In the genomic region with DNA sequence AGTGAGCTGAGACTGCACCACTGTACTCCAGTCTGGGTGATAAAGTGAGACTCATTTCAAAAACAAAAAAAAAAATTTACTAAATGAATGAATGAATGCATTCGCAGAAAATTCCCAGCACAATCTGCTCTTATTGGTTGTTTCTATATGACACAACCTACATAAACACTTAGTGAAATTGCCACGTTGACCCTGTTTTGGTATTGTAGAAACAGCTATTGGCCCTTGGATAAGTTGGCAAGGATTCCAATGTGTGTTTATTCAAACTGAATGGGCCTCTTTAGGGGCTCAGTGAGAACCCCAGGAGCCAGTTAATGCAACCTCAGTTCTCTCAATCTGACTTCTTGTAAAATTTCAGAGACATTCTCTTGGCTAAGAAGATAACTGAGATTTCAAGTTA, we compare ENCODE assay signal across 14 cellular contexts.
A peak's percentile ranks its signal among the peaks of the same experiment; 100 is the strongest.
DNase-seq lines count a peak whose midpoint lies in the region; ATAC-seq and TF ChIP-seq lines count a peak whose summit lies in the region.
"Had no signal": no experiment of that assay in that cellular context is flagged by ENCODE, and none has a peak within 500 bp of the region (broad histone marks: within the 10 kb centered on the region; RNA-seq: fewer than 3 reads in every experiment).

No MANE protein-coding gene starts in this region.

- intact Hi-C loops in esophagus muscularis mucosa (cut with DNase I), result loop anchor here (5.0 kb wide), 1 partner anchor 63 kb away; no protein-coding TSS in a partner anchor
- intact Hi-C loops in spleen (cut with DNase I; ENCODE audit: low total_unique reads), result no loop called here

- no peak for DNase-seq in esophagus muscularis mucosa (ENCODE audit: extremely low spot score)
- no peak for DNase-seq in spleen
- no peak for DNase-seq in kidney tubule cell (ENCODE audit: low spot score)
- DNase-seq in D341Med (ENCODE audit: low spot score), result no peak
- DNase-seq: activated CD4-positive, alpha-beta T cell treated with anti-CD3 and anti-CD28 coated beads for 4 hours; activated naive CD4-positive, alpha-beta T cell treated with Interleukin-2 at 50 U/mL for 16 hours; NCI-H1436; ovary; T-helper 9 cell had no signal

- TF ChIP-seq CTCF in OCI-LY3 (IDR thresholded peaks at IDR 0.05; ENCODE audit: low read depth, low read length), result no peak
- no peak for TF ChIP-seq CTCF in esophagus muscularis mucosa (IDR thresholded peaks at IDR 0.05)
- TF ChIP-seq CTCF in spleen (IDR thresholded peaks at IDR 0.05 in 8 of 11, conservative IDR thresholded peaks at IDR 0.05 in 3 of 11), result no peak

- H3K4me1 ChIP-seq in OCI-LY3 (ENCODE audit: low read length) (peaks cover 57% of the 10 kb centered on the region), esophagus muscularis mucosa (peaks cover 18 to 46% (median 38%) of the 10 kb centered on the region in 4 donors), spleen (peaks cover 23 to 75% (median 48%) of the 10 kb centered on the region in 6 donors)

- H3K4me3 ChIP-seq in OCI-LY3 (ENCODE audit: low read length) (peak overlapping the region; percentile 62), esophagus muscularis mucosa (no peak overlapping the region), spleen (peak overlapping the region in 1 of 8 donors; percentile 32)
- H3K4me3 ChIP-seq: hepatocyte, ovary had no signal

- H3K27me3 Mint-ChIP-seq in IgD-negative memory B cell, result no peaks in the 10 kb centered on the region

- H3K9me3 ChIP-seq in OCI-LY3 (ENCODE audit: insufficient read depth, low read length), result no peaks in the 10 kb centered on the region
- H3K9me3 ChIP-seq in esophagus muscularis mucosa, result no peaks in the 10 kb centered on the region
- H3K9me3 ChIP-seq in spleen, result no peaks in the 10 kb centered on the region
- H3K9me3 ChIP-seq: ovary had no signal

- peak overlapping the region in 3 of 4 donors; percentile 84 to 85 (median 84) for H3K4me3 Mint-ChIP-seq in IgD-negative memory B cell
- H3K4me3 Mint-ChIP-seq: type B pancreatic cell had no signal

- no peak overlapping the region for H2AFZ ChIP-seq in OCI-LY3 (ENCODE audit: low read depth, low read length)
- H2AFZ ChIP-seq: hepatocyte had no signal

- H3K79me2 ChIP-seq in OCI-LY3 (ENCODE audit: low read length), result no peaks in the 10 kb centered on the region
- H3K79me2 ChIP-seq: hepatocyte had no signal

- peak overlapping the region; percentile 88 for H3K4me2 ChIP-seq in OCI-LY3 (ENCODE audit: low read length)

- TF ChIP-seq POLR2A in esophagus muscularis mucosa (IDR thresholded peaks at IDR 0.05; ENCODE audit: low read depth) (no peak), spleen (IDR thresholded peaks at IDR 0.05) (no peak)

- H3K4me1 Mint-ChIP-seq in IgD-negative memory B cell, result peaks cover 29 to 58% (median 52%) of the 10 kb centered on the region in 3 donors

- no peaks in the 10 kb centered on the region for H4K20me1 ChIP-seq in OCI-LY3 (ENCODE audit: insufficient read depth, low read length)

- peak overlapping the region; percentile 86 to 97 (median 92) for H3K27ac Mint-ChIP-seq in IgD-negative memory B cell
- H3K27ac Mint-ChIP-seq: type B pancreatic cell had no signal

- ATAC-seq in GM21381 (IDR thresholded peaks at IDR 0.05; ENCODE audit: unreplicated experiment), result no peak

- H3K27me3 ChIP-seq in OCI-LY3 (ENCODE audit: low read depth, low read length) (no peaks in the 10 kb centered on the region), esophagus muscularis mucosa (no peaks in the 10 kb centered on the region), spleen (replicated peaks in 1 of 7) (no peaks in the 10 kb centered on the region)
- H3K27me3 ChIP-seq: ovary had no signal

- no peaks in the 10 kb centered on the region for H3K36me3 ChIP-seq in OCI-LY3 (replicated peaks; ENCODE audit: low read depth, low read length)
- no peaks in the 10 kb centered on the region for H3K36me3 ChIP-seq in esophagus muscularis mucosa
- no peaks in the 10 kb centered on the region for H3K36me3 ChIP-seq in spleen
- H3K36me3 ChIP-seq: ovary had no signal

- H3K36me3 Mint-ChIP-seq in IgD-negative memory B cell, result no peaks in the 10 kb centered on the region
- H3K36me3 Mint-ChIP-seq: type B pancreatic cell had no signal

- H3K27ac ChIP-seq in OCI-LY3 (ENCODE audit: low read length) (peak overlapping the region; percentile 99), esophagus muscularis mucosa (replicated peaks in 1 of 4) (peak overlapping the region; percentile 86 to 89 (median 86)), spleen (peak overlapping the region; percentile 66 to 89 (median 86))
- H3K27ac ChIP-seq: hepatocyte, ovary had no signal

- WGBS in esophagus muscularis mucosa, result 70% methylated on average over 2 of the region's 2 CpGs
- WGBS in spleen, 5 donors, result 42 to 64% (median 53%) methylated on average over 2 of the region's 2 CpGs

- no peak for TF ChIP-seq EP300 in esophagus muscularis mucosa (IDR thresholded peaks at IDR 0.05)

- H3K9me3 Mint-ChIP-seq in IgD-negative memory B cell, result no peaks in the 10 kb centered on the region
- H3K9me3 Mint-ChIP-seq: type B pancreatic cell had no signal

- H3K9ac ChIP-seq in OCI-LY3 (ENCODE audit: low read length), result peak overlapping the region; percentile 86
